9 cellular contexts compared by ENCODE assay signal in the genomic region with DNA sequence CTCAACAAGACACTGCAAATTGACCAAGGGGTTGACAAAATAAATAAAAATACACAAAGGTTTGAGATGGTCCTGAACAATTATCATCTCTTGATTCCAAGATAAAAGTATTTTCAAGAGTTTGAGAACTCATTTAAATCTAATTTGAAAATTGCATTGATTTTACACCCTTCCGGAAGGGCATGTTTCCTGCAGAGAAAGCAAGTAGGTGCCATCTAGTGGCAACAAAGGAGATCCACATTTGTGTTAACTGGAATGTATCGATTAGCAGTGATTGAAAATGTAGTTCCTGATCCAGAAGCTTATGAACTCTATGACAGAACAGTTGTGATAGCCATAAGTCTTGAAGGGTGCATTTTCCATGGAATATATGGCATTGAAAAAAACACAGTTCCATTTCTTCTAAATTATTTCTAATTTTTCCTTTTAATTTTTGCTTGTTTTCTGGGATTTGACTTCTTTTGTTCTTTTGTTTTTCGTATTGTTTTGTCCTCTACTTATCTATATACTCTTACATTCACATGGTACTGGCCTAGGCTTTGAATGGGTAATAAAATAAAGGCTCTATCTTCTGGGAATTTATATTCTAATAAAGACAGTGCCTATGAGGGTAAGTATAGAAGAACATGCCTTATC.
DNase-seq lines count a peak whose midpoint lies in the region; ATAC-seq, FAIRE-seq and TF ChIP-seq lines count a peak whose summit lies in the region.
"Had no signal": no experiment of that assay in that cellular context is flagged by ENCODE, and none has a peak within 500 bp of the region (broad histone marks: within the 10 kb centered on the region; RNA-seq: fewer than 3 reads in every experiment).

No MANE protein-coding gene starts in this region.

- FAIRE-seq in A204.1 (lab: Jason Lieb, UNC) (peak; percentile 91), G401.6 (lab: Jason Lieb, UNC) (peak; percentile 94)
- FAIRE-seq: colon had no signal

- TF ChIP-seq CTCF in retinal pigment epithelial cell (conservative IDR thresholded peaks at IDR 0.05; ENCODE audit: low read depth, low read length): peak; percentile 88

- H3K27ac Mint-ChIP-seq in T-helper 17 cell: no peak overlapping the region

- peaks cover 2% of the 10 kb centered on the region for H3K36me3 Mint-ChIP-seq in T-helper 17 cell (ENCODE audit: low read depth)

- peaks cover 16% of the 10 kb centered on the region for H3K27me3 Mint-ChIP-seq in T-helper 17 cell

- ATAC-seq in T-helper 17 cell (peak; percentile 65), HG03025 (IDR thresholded peaks at IDR 0.05; ENCODE audit: low FRiP score, unreplicated experiment) (no peak), GM18861 (IDR thresholded peaks at IDR 0.05; ENCODE audit: unreplicated experiment) (no peak)

- DNase-seq in LoVo (ENCODE audit: low spot score): peak; percentile 43
- DNase-seq in T-helper 17 cell: no peak
- DNase-seq in germinal center (ENCODE audit: low spot score): peak; percentile 14
- DNase-seq in retinal pigment epithelial cell (ENCODE audit: low read depth): no peak

- H3K9me3 ChIP-seq in T-helper 17 cell (ENCODE audit: control insufficient read depth, low read length, poor library complexity, severe bottlenecking): no peaks in the 10 kb centered on the region

- H3K4me3 Mint-ChIP-seq in T-helper 17 cell: no peak overlapping the region

- H3K4me1 Mint-ChIP-seq in T-helper 17 cell: peaks cover 5% of the 10 kb centered on the region

- H3K4me3 ChIP-seq in retinal pigment epithelial cell (ENCODE audit: low read length): no peak overlapping the region

Comparison
In these comparisons a context has a peak if more than half of its experiments do, and no peak if none do; other contexts are left out.
1. DNase-seq: peak in LoVo (single experiment) and germinal center (single experiment); none in T-helper 17 cell (0 of 3) and retinal pigment epithelial cell (single experiment).